ENCODE assay signal across 2 cellular contexts in genomic region chr7:152544481-152544927, GRCh38.
TF ChIP-seq lines count a peak whose summit lies in the region.

No MANE protein-coding gene starts in this region.

TF ChIP-seq in HepG2, 621 proteins besides CTCF, POLR2A, EP300 and RAD21:
- TF ChIP-seq, protein P1, sequence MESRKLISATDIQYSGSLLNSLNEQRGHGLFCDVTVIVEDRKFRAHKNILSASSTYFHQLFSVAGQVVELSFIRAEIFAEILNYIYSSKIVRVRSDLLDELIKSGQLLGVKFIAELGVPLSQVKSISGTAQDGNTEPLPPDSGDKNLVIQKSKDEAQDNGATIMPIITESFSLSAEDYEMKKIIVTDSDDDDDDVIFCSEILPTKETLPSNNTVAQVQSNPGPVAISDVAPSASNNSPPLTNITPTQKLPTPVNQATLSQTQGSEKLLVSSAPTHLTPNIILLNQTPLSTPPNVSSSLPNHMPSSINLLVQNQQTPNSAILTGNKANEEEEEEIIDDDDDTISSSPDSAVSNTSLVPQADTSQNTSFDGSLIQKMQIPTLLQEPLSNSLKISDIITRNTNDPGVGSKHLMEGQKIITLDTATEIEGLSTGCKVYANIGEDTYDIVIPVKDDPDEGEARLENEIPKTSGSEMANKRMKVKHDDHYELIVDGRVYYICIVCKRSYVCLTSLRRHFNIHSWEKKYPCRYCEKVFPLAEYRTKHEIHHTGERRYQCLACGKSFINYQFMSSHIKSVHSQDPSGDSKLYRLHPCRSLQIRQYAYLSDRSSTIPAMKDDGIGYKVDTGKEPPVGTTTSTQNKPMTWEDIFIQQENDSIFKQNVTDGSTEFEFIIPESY (CRISPR knock-in tag; IDR thresholded peaks at IDR 0.05), result 0 out of 2 replicates have a peak, but pooled peaks have one; percentile 43
- TF ChIP-seq FOXM1 (CRISPR knock-in tag; IDR thresholded peaks at IDR 0.05), result no peak
- no peak for TF ChIP-seq ZBTB14 (CRISPR knock-in tag; IDR thresholded peaks at IDR 0.05)

TF ChIP-seq in K562, 482 proteins besides CTCF, POLR2A, EP300 and RAD21 (continued from another document):
- TF ChIP-seq ZNF280A (IDR thresholded peaks at IDR 0.05; ENCODE audit: low read depth, partially characterized antibody), result no peak
- TF ChIP-seq XRCC4 (IDR thresholded peaks at IDR 0.05; ENCODE audit: extremely low read depth, insufficient read depth, insufficient read length), result no peak
- TF ChIP-seq HINFP (tag; conservative IDR thresholded peaks at IDR 0.05; ENCODE audit: low read depth), result no peak
- no peak for TF ChIP-seq SPI1 (IDR thresholded peaks at IDR 0.05; ENCODE audit: borderline replicate concordance, low read depth, low read length)
- TF ChIP-seq NFIX (CRISPR knock-in tag; IDR thresholded peaks at IDR 0.05; ENCODE audit: low read depth), result no peak
- no peak for TF ChIP-seq ZNF253 (CRISPR knock-in tag; conservative IDR thresholded peaks at IDR 0.05)
- TF ChIP-seq ZNF212 (CRISPR knock-in tag; IDR thresholded peaks at IDR 0.05), result no peak
- TF ChIP-seq, protein P2, sequence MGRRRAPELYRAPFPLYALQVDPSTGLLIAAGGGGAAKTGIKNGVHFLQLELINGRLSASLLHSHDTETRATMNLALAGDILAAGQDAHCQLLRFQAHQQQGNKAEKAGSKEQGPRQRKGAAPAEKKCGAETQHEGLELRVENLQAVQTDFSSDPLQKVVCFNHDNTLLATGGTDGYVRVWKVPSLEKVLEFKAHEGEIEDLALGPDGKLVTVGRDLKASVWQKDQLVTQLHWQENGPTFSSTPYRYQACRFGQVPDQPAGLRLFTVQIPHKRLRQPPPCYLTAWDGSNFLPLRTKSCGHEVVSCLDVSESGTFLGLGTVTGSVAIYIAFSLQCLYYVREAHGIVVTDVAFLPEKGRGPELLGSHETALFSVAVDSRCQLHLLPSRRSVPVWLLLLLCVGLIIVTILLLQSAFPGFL (CRISPR knock-in tag; IDR thresholded peaks at IDR 0.05), result no peak
- no peak for TF ChIP-seq ZBTB11 (CRISPR knock-in tag; IDR thresholded peaks at IDR 0.05)
- TF ChIP-seq, protein P3, sequence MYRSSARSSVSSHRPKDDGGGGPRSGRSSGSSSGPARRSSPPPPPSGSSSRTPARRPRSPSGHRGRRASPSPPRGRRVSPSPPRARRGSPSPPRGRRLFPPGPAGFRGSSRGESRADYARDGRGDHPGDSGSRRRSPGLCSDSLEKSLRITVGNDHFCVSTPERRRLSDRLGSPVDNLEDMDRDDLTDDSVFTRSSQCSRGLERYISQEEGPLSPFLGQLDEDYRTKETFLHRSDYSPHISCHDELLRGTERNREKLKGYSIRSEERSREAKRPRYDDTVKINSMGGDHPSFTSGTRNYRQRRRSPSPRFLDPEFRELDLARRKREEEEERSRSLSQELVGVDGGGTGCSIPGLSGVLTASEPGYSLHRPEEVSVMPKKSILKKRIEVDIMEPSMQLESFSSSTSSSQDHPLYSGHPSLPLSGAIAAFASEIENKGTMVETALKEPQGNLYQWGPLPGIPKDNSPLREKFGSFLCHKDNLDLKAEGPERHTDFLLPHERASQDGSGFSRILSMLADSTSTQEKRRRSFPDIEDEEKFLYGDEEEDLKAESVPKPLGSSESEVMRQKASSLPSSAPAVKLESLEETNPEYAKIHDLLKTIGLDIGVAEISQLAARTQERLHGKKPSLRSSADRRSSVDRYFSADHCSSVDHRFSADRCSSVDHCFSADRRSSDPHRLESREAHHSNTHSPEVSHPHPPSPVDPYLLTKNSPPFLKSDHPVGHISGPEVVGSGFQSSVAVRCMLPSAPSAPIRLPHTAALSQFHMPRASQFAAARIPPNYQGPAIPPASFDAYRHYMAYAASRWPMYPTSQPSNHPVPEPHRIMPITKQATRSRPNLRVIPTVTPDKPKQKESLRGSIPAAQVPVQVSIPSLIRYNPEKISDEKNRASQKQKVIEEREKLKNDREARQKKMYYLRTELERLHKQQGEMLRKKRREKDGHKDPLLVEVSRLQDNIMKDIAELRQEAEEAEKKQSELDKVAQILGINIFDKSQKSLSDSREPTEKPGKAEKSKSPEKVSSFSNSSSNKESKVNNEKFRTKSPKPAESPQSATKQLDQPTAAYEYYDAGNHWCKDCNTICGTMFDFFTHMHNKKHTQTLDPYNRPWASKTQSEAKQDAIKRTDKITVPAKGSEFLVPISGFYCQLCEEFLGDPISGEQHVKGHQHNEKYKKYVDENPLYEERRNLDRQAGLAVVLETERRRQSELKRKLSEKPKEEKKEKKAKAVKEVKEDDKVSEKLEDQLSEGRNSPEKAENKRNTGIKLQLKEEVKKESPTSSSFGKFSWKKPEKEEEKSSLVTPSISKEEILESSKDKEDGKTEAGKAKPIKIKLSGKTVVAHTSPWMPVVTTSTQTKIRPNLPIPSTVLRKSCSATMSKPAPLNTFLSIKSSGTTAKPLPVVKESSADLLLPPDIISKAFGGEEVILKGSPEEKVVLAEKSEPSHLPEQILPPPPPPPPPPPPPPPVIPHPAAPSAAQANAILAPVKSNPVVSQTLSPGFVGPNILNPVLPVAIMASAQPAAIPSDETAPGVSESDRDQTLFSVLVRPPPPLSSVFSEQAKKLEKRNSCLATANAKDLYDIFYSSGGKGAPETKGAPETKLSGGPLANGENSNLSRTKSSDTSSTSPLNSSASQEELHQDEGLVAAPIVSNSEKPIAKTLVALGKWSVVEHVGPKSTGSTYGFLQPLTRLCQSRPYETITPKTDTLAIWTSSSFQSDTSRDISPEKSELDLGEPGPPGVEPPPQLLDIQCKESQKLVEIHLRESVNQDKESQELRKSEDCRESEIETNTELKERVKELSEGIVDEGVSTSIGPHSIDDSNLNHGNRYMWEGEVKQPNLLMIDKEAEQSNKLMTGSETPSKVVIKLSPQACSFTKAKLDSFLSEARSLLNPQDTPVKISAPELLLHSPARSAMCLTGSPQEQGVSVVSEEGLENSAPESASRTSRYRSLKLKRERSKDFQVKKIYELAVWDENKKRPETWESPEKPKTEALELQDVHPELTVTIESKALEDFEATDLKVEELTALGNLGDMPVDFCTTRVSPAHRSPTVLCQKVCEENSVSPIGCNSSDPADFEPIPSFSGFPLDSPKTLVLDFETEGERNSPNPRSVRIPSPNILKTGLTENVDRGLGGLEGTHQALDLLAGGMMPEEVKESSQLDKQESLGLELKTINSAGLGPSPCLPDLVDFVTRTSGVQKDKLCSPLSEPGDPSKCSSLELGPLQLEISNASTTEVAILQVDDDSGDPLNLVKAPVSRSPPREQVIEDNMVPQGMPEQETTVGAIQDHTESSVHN (IDR thresholded peaks at IDR 0.05; ENCODE audit: borderline replicate concordance in 1 of 2, low read depth in 1 of 2), result no peak
- no peak for TF ChIP-seq MYBL2 (IDR thresholded peaks at IDR 0.05; ENCODE audit: low read depth)
- no peak for TF ChIP-seq MYBL2 (CRISPR knock-in tag; IDR thresholded peaks at IDR 0.05; ENCODE audit: borderline replicate concordance)
- TF ChIP-seq CHD4 (IDR thresholded peaks at IDR 0.05; ENCODE audit: insufficient read depth, insufficient replicate concordance, low read depth, low read length, poor library complexity, severe bottlenecking), result no peak
- TF ChIP-seq ZNF175 (CRISPR knock-in tag; IDR thresholded peaks at IDR 0.05; ENCODE audit: low read depth), result no peak
- no peak for TF ChIP-seq MECOM (CRISPR knock-in tag; IDR thresholded peaks at IDR 0.05)
